ENCODE assay signal across 1 cellular context in genomic region chr20:50359607-50360217, GRCh38.
TF ChIP-seq lines count a peak whose summit lies in the region.

No MANE protein-coding gene starts in this region.

TF ChIP-seq in HepG2, 621 proteins besides CTCF, POLR2A, EP300 and RAD21 (continued from another document):
- TF ChIP-seq, protein P1, sequence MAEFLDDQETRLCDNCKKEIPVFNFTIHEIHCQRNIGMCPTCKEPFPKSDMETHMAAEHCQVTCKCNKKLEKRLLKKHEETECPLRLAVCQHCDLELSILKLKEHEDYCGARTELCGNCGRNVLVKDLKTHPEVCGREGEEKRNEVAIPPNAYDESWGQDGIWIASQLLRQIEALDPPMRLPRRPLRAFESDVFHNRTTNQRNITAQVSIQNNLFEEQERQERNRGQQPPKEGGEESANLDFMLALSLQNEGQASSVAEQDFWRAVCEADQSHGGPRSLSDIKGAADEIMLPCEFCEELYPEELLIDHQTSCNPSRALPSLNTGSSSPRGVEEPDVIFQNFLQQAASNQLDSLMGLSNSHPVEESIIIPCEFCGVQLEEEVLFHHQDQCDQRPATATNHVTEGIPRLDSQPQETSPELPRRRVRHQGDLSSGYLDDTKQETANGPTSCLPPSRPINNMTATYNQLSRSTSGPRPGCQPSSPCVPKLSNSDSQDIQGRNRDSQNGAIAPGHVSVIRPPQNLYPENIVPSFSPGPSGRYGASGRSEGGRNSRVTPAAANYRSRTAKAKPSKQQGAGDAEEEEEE (CRISPR knock-in tag; IDR thresholded peaks at IDR 0.05; ENCODE audit: borderline replicate concordance), result no peak
- TF ChIP-seq MIER2 (CRISPR knock-in tag; IDR thresholded peaks at IDR 0.05) (no peak), ZSCAN22 (CRISPR knock-in tag; IDR thresholded peaks at IDR 0.05) (peak; percentile 59; the same call in 1 of the 2 replicates), ATF7 (IDR thresholded peaks at IDR 0.05) (no peak), ATF7 (CRISPR knock-in tag; IDR thresholded peaks at IDR 0.05) (peak; percentile 51; the same call in 1 of the 2 replicates), SP4 (CRISPR knock-in tag; IDR thresholded peaks at IDR 0.05) (peak; percentile 40; the same call in 1 of the 2 replicates), CC2D1A (CRISPR knock-in tag; IDR thresholded peaks at IDR 0.05) (no peak), PHF8 (CRISPR knock-in tag; IDR thresholded peaks at IDR 0.05) (no peak), ZSCAN25 (CRISPR knock-in tag; IDR thresholded peaks at IDR 0.05) (peak; percentile 50; the same call in 1 of the 2 replicates), ARID2 (CRISPR knock-in tag; IDR thresholded peaks at IDR 0.05; ENCODE audit: borderline replicate concordance) (0 out of 2 replicates have a peak, but pooled peaks have one; percentile 42), RFXAP (CRISPR knock-in tag; IDR thresholded peaks at IDR 0.05; ENCODE audit: borderline replicate concordance) (no peak), ZBTB7A (CRISPR knock-in tag; IDR thresholded peaks at IDR 0.05) (0 out of 2 replicates have a peak, but pooled peaks have one; percentile 39)
